Comparison of ENCODE assay signal across 15 cellular contexts in the genomic region with DNA sequence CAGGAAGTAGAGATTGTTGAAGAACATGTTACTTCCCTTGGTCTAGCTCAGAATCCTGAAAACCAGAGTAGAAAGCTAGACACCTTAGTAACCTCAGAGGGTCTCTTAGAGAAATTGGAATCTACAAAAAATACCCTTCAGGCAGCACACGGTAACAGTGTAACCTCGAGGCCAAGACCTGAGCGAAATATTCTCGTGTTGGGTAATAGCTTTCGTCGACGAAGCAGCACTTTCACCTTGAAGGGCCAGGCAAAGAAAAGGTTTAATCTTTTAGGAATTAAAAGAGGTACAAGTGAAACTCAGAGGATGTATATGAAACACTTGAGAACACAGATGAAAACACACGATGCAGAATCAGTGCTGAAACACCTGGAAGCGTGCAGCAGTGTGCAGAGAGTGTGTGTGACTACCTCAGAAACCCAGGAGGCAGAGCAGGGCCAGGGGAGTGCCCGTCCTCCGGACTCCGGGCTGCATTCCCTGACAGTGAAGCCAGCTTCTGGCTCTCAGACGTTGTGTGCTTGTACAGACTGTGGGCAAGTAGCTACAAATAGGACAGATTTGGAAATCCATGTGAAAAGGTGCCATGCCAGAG. TPM values are rescaled to one million over a fixed set of nuclear protein-coding genes. Genes with fewer than 3 reads are reported as not detected.
DNase-seq lines count a peak whose midpoint lies in the region; ATAC-seq lines count a peak whose summit lies in the region.
"Had no signal": no experiment of that assay in that cellular context is flagged by ENCODE, and none has a peak within 500 bp of the region (broad histone marks: within the 10 kb centered on the region; RNA-seq: fewer than 3 reads in every experiment).

No MANE protein-coding gene starts in this region.

- H3K36me3 ChIP-seq in effector memory CD4-positive, alpha-beta T cell (ENCODE audit: control insufficient read depth, insufficient read depth, low read length), result peaks cover 3% of the 10 kb centered on the region
- H3K36me3 ChIP-seq: uterus had no signal

- no peak overlapping the region for H3K4me3 ChIP-seq in effector memory CD4-positive, alpha-beta T cell (ENCODE audit: insufficient read depth, low read depth, low read length, poor library complexity, severe bottlenecking)
- H3K4me3 ChIP-seq: left ventricle myocardium inferior, uterus had no signal

- peaks cover 46% of the 10 kb centered on the region for H3K4me1 Mint-ChIP-seq in activated naive CD4-positive, alpha-beta T cell treated with anti-CD3 and anti-CD28 coated beads, Interleukin-2, amount 10 ng/mL, durations not matched to agents 7 days and 5 days
- H3K4me1 Mint-ChIP-seq in T-helper 17 cell, result peaks cover 31% of the 10 kb centered on the region

- H3K36me3 Mint-ChIP-seq in activated naive CD4-positive, alpha-beta T cell treated with anti-CD3 and anti-CD28 coated beads, Interleukin-2, amount 10 ng/mL, durations not matched to agents 7 days and 5 days, result peaks cover 39% of the 10 kb centered on the region
- H3K36me3 Mint-ChIP-seq in T-helper 17 cell (ENCODE audit: low read depth), result peaks cover 2% of the 10 kb centered on the region

- H3K27ac Mint-ChIP-seq in activated naive CD4-positive, alpha-beta T cell treated with anti-CD3 and anti-CD28 coated beads, Interleukin-2, amount 10 ng/mL, durations not matched to agents 7 days and 5 days, result peak overlapping the region; percentile 98
- peak overlapping the region; percentile 95 for H3K27ac Mint-ChIP-seq in T-helper 17 cell

- no peaks in the 10 kb centered on the region for H3K27me3 Mint-ChIP-seq in activated naive CD4-positive, alpha-beta T cell treated with anti-CD3 and anti-CD28 coated beads, Interleukin-2, amount 10 ng/mL, durations not matched to agents 7 days and 5 days
- no peaks in the 10 kb centered on the region for H3K27me3 Mint-ChIP-seq in T-helper 17 cell

- H3K27me3 ChIP-seq in effector memory CD4-positive, alpha-beta T cell (replicated peaks; ENCODE audit: control insufficient read depth, insufficient read depth, low read length, poor library complexity, severe bottlenecking), result no peaks in the 10 kb centered on the region
- H3K27me3 ChIP-seq: uterus had no signal

- peaks cover 16% of the 10 kb centered on the region for H3K4me1 ChIP-seq in effector memory CD4-positive, alpha-beta T cell (ENCODE audit: control insufficient read depth, insufficient read depth, low read length, poor library complexity, severe bottlenecking)
- H3K4me1 ChIP-seq: left ventricle myocardium inferior, uterus had no signal

- peak overlapping the region; percentile 70 for H3K4me3 Mint-ChIP-seq in activated naive CD4-positive, alpha-beta T cell treated with anti-CD3 and anti-CD28 coated beads, Interleukin-2, amount 10 ng/mL, durations not matched to agents 7 days and 5 days
- H3K4me3 Mint-ChIP-seq in T-helper 17 cell, result peak overlapping the region; percentile 91

- CTCF ChIA-PET in activated naive CD4-positive, alpha-beta T cell treated with anti-CD3 and anti-CD28 coated beads, Interleukin-2, amount 10 ng/mL, durations not matched to agents 7 days and 5 days (lab: Charles Lee), result interaction anchor here (0.9 kb wide), 1 partner anchor 8 kb away, joined by 3 read pairs; no protein-coding TSS in a partner anchor

- no peaks in the 10 kb centered on the region for H3K9me3 Mint-ChIP-seq in activated naive CD4-positive, alpha-beta T cell treated with anti-CD3 and anti-CD28 coated beads, Interleukin-2, amount 10 ng/mL, durations not matched to agents 7 days and 5 days

- DNase-seq in activated naive CD4-positive, alpha-beta T cell treated with anti-CD3 and anti-CD28 coated beads, Interleukin-2, amount 10 ng/mL, durations not matched to agents 7 days and 5 days, result no peak
- no peak for DNase-seq in activated naive CD4-positive, alpha-beta T cell (lab: John Stamatoyannopoulos, UW)
- DNase-seq in T-helper 17 cell, result no peak
- DNase-seq in effector memory CD4-positive, alpha-beta T cell, result no peak
- no peak for DNase-seq in SHP77 treated with DMSO at 0.1 percent for 48 hours (lab: John Stamatoyannopoulos, UW)
- no peak for DNase-seq in MV-4-11 (lab: John Stamatoyannopoulos, UW)
- DNase-seq: activated gamma-delta T cell; erythroblast; left ventricle myocardium inferior; NCI-H2029; NCI-H510A treated with DMSO at 0.1 percent for 48 hours; stimulated activated CD4-positive, alpha-beta T cell treated with anti-CD3 and anti-CD28 coated beads, Interleukin-1b, Interleukin-23, amount 100 ng/mL, for 48 hours; uterus had no signal

- ATAC-seq in T-helper 17 cell, result peak; percentile 37
- ATAC-seq in GM19324 (IDR thresholded peaks at IDR 0.05; ENCODE audit: low FRiP score, unreplicated experiment), result no peak
- no peak for ATAC-seq in GM21529 (IDR thresholded peaks at IDR 0.05; ENCODE audit: unreplicated experiment)

- no peaks in the 10 kb centered on the region for H3K9me3 ChIP-seq in T-helper 17 cell (ENCODE audit: control insufficient read depth, low read length, poor library complexity, severe bottlenecking)
- H3K9me3 ChIP-seq in effector memory CD4-positive, alpha-beta T cell (ENCODE audit: control insufficient read depth, low read length), result no peaks in the 10 kb centered on the region
- H3K9me3 ChIP-seq: left ventricle myocardium inferior, uterus had no signal

- H3K27ac ChIP-seq in effector memory CD4-positive, alpha-beta T cell (ENCODE audit: insufficient read depth, low read length, poor library complexity, severe bottlenecking), result peak overlapping the region; percentile 26
- H3K27ac ChIP-seq: left ventricle myocardium inferior, uterus had no signal

RNA-seq across cellular contexts. Expression of a gene that starts 34.5 kb away (rescaled TPM):
- total RNA-seq in T-helper 17 cell, result 10 to 100 TPM; 26.0 to 27.1 TPM
